ENCODE assay signal across 14 cellular contexts in the genomic region with DNA sequence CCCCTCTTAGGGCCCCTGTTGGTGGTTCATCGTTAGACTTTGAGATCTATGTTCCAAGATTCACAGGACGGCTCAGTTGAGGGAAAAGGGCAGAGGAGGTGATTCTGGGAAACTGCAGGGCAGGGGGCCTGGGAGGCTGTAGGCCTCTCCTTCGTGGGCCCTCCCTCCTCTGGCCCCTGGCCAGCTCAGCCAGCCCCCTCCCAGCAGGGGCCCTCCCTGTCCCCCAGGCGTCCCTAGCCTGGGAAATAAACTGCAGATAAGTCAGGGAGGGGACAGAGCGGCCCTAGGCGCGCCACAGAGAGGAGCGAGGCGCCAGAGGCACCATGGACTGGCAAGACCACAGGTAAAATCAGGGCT. TPM values are rescaled to one million over a fixed set of nuclear protein-coding genes. Genes with fewer than 3 reads are reported as not detected.
DNase-seq lines count a peak whose midpoint lies in the region; ATAC-seq and TF ChIP-seq lines count a peak whose summit lies in the region.
"Had no signal": no experiment of that assay in that cellular context is flagged by ENCODE, and none has a peak within 500 bp of the region (broad histone marks: within the 10 kb centered on the region; RNA-seq: fewer than 3 reads in every experiment).

No MANE protein-coding gene starts in this region.

- H3K9ac ChIP-seq in iPS-20b (ENCODE audit: low read depth, low read length) (peak overlapping the region; percentile 79), smooth muscle cell (ENCODE audit: low read depth) (no peak overlapping the region)

- H3K4me2 ChIP-seq in smooth muscle cell, result peak overlapping the region; percentile 76

- H3K9me3 ChIP-seq in iPS-20b (ENCODE audit: insufficient read depth, low read depth, low read length) (peaks cover 16% of the 10 kb centered on the region), smooth muscle cell (replicated peaks; ENCODE audit: low read depth) (no peaks in the 10 kb centered on the region)

- H3K4me1 ChIP-seq in iPS-20b (ENCODE audit: insufficient read depth, low read length) (peaks cover 16% of the 10 kb centered on the region; the same call in 1 of the 2 replicates), smooth muscle cell (ENCODE audit: low read depth) (peaks cover 43% of the 10 kb centered on the region)

- peaks cover 11% of the 10 kb centered on the region for H3F3A ChIP-seq in smooth muscle cell (ENCODE audit: low read depth)

- peak; percentile 41 for DNase-seq in H7
- DNase-seq in brain microvascular endothelial cell, result no peak
- no peak for DNase-seq in smooth muscle cell (lab: John Stamatoyannopoulos, UW; ENCODE audit: unreplicated experiment)
- no peak for DNase-seq in stimulated activated naive CD4-positive, alpha-beta T cell (lab: John Stamatoyannopoulos, UW)
- no peak for DNase-seq in stimulated activated CD4-positive, alpha-beta T cell treated with anti-CD3 and anti-CD28 coated beads, Interleukin-4, amount 100 ng/mL, for 24 hours
- DNase-seq: activated gamma-delta T cell treated with Interleukin-2 at 50 U/mL for 16 hours, Kasumi-1, T-helper 1 cell had no signal

- in situ Hi-C loops in brain microvascular endothelial cell (cut with HindIII; ENCODE audit: low pct_ligation_motif_present, low sequenced_read_pairs), result no loop called here

- H3K27me3 ChIP-seq in H7 (ENCODE audit: control insufficient read depth, insufficient read depth, low read length), result no peaks in the 10 kb centered on the region
- no peaks in the 10 kb centered on the region for H3K27me3 ChIP-seq in brain microvascular endothelial cell (replicated peaks)
- no peaks in the 10 kb centered on the region for H3K27me3 ChIP-seq in iPS-20b (ENCODE audit: insufficient read depth, low read length)
- no peaks in the 10 kb centered on the region for H3K27me3 ChIP-seq in smooth muscle cell (ENCODE audit: low read depth)

- peak overlapping the region; percentile 37 for H2AFZ ChIP-seq in smooth muscle cell (ENCODE audit: low read depth)

- H3K36me3 ChIP-seq in H7 (replicated peaks; ENCODE audit: control insufficient read depth, insufficient read depth, low read length) (peaks cover 5% of the 10 kb centered on the region), brain microvascular endothelial cell (replicated peaks) (no peaks in the 10 kb centered on the region), iPS-20b (ENCODE audit: insufficient read depth, low read depth, low read length) (peaks cover 27% of the 10 kb centered on the region), smooth muscle cell (ENCODE audit: low read depth) (no peaks in the 10 kb centered on the region)

- no peaks in the 10 kb centered on the region for H3K79me2 ChIP-seq in smooth muscle cell (ENCODE audit: low read depth)

- H3K4me3 ChIP-seq in H7 (ENCODE audit: insufficient read depth, low read depth, low read length), result peak overlapping the region; percentile 58
- H3K4me3 ChIP-seq in brain microvascular endothelial cell (ENCODE audit: low read depth, low read length), result peak overlapping the region; percentile 47
- H3K4me3 ChIP-seq in iPS-20b (ENCODE audit: low read length), result peak overlapping the region; percentile 56; the same call in 1 of the 2 replicates
- no peak overlapping the region for H3K4me3 ChIP-seq in smooth muscle cell

- 52% methylated on average over 9 of the region's 9 CpGs for WGBS in smooth muscle cell (ENCODE audit: low lambda C conversion rate)

- TF ChIP-seq CTCF in brain microvascular endothelial cell (IDR thresholded peaks at IDR 0.05; ENCODE audit: low read depth, low read length, missing control alignments), result no peak
- TF ChIP-seq CTCF in smooth muscle cell (IDR thresholded peaks at IDR 0.05; ENCODE audit: borderline replicate concordance, insufficient read depth, poor library complexity, severe bottlenecking), result no peak

- no peak for ATAC-seq in GM18870 (IDR thresholded peaks at IDR 0.05; ENCODE audit: unreplicated experiment)
- ATAC-seq in GM21360 (IDR thresholded peaks at IDR 0.05; ENCODE audit: unreplicated experiment), result no peak

- H4K20me1 ChIP-seq in smooth muscle cell (ENCODE audit: low read depth), result no peaks in the 10 kb centered on the region

- peak overlapping the region; percentile 37 for H3K27ac ChIP-seq in brain microvascular endothelial cell
- peak overlapping the region; percentile 67 for H3K27ac ChIP-seq in iPS-20b (ENCODE audit: low read length)
- no peak overlapping the region for H3K27ac ChIP-seq in smooth muscle cell (ENCODE audit: low read depth)
- H3K27ac ChIP-seq: foreskin keratinocyte had no signal

RNA-seq across cellular contexts. Expression of a gene that starts 6.5 kb away (rescaled TPM):
- total RNA-seq in H7 (2014; rRNA removed; shearing (Covaris generic)), result 13.2 and 18.0 TPM in 2 replicates
- 4.9 and 15.2 TPM in 2 replicates for total RNA-seq in smooth muscle cell
- polyA plus RNA-seq in smooth muscle cell, result 16.2 and 20.8 TPM in 2 replicates
- total RNA-seq: Daoy, foreskin keratinocyte, OCI-LY7 had no signal

RNA-seq across cellular contexts. Expression of a gene that starts 43.6 kb away (rescaled TPM):
- total RNA-seq in H7 (2014; rRNA removed; shearing (Covaris generic)), result 85.4 and 92.8 TPM in 2 replicates
- total RNA-seq in smooth muscle cell, result 34.5 and 44.9 TPM in 2 replicates
- 57.7 and 60.0 TPM in 2 replicates for polyA plus RNA-seq in smooth muscle cell
